Comparison of ENCODE assay signal across 1 cellular context in genomic region chr14:31880935-31881334, GRCh38.
A peak's percentile ranks its signal among the peaks of the same experiment; 100 is the strongest.
TF ChIP-seq lines count a peak whose summit lies in the region.

No MANE protein-coding gene starts in this region.

TF ChIP-seq in HepG2, 621 proteins besides CTCF, POLR2A, EP300 and RAD21 (continued from another document and continues in another):
- TF ChIP-seq, protein P1, sequence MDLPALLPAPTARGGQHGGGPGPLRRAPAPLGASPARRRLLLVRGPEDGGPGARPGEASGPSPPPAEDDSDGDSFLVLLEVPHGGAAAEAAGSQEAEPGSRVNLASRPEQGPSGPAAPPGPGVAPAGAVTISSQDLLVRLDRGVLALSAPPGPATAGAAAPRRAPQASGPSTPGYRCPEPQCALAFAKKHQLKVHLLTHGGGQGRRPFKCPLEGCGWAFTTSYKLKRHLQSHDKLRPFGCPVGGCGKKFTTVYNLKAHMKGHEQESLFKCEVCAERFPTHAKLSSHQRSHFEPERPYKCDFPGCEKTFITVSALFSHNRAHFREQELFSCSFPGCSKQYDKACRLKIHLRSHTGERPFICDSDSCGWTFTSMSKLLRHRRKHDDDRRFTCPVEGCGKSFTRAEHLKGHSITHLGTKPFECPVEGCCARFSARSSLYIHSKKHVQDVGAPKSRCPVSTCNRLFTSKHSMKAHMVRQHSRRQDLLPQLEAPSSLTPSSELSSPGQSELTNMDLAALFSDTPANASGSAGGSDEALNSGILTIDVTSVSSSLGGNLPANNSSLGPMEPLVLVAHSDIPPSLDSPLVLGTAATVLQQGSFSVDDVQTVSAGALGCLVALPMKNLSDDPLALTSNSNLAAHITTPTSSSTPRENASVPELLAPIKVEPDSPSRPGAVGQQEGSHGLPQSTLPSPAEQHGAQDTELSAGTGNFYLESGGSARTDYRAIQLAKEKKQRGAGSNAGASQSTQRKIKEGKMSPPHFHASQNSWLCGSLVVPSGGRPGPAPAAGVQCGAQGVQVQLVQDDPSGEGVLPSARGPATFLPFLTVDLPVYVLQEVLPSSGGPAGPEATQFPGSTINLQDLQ (CRISPR knock-in tag; IDR thresholded peaks at IDR 0.05), result no peak
- no peak for TF ChIP-seq ZNF75D (CRISPR knock-in tag; IDR thresholded peaks at IDR 0.05; ENCODE audit: borderline replicate concordance)
- no peak for TF ChIP-seq ZBTB25 (CRISPR knock-in tag; IDR thresholded peaks at IDR 0.05)
- TF ChIP-seq, protein P2, sequence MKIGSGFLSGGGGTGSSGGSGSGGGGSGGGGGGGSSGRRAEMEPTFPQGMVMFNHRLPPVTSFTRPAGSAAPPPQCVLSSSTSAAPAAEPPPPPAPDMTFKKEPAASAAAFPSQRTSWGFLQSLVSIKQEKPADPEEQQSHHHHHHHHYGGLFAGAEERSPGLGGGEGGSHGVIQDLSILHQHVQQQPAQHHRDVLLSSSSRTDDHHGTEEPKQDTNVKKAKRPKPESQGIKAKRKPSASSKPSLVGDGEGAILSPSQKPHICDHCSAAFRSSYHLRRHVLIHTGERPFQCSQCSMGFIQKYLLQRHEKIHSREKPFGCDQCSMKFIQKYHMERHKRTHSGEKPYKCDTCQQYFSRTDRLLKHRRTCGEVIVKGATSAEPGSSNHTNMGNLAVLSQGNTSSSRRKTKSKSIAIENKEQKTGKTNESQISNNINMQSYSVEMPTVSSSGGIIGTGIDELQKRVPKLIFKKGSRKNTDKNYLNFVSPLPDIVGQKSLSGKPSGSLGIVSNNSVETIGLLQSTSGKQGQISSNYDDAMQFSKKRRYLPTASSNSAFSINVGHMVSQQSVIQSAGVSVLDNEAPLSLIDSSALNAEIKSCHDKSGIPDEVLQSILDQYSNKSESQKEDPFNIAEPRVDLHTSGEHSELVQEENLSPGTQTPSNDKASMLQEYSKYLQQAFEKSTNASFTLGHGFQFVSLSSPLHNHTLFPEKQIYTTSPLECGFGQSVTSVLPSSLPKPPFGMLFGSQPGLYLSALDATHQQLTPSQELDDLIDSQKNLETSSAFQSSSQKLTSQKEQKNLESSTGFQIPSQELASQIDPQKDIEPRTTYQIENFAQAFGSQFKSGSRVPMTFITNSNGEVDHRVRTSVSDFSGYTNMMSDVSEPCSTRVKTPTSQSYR (CRISPR knock-in tag; IDR thresholded peaks at IDR 0.05; ENCODE audit: borderline replicate concordance), result no peak
- TF ChIP-seq ARNTL (CRISPR knock-in tag; IDR thresholded peaks at IDR 0.05), result no peak
- no peak for TF ChIP-seq NONO (IDR thresholded peaks at IDR 0.05)
- no peak for TF ChIP-seq NONO (CRISPR knock-in tag; conservative IDR thresholded peaks at IDR 0.05)
- TF ChIP-seq POLR2G (IDR thresholded peaks at IDR 0.05; ENCODE audit: low read depth, low read length), result no peak
- no peak for TF ChIP-seq ZNF770 (CRISPR knock-in tag; IDR thresholded peaks at IDR 0.05)
- TF ChIP-seq, protein P3, sequence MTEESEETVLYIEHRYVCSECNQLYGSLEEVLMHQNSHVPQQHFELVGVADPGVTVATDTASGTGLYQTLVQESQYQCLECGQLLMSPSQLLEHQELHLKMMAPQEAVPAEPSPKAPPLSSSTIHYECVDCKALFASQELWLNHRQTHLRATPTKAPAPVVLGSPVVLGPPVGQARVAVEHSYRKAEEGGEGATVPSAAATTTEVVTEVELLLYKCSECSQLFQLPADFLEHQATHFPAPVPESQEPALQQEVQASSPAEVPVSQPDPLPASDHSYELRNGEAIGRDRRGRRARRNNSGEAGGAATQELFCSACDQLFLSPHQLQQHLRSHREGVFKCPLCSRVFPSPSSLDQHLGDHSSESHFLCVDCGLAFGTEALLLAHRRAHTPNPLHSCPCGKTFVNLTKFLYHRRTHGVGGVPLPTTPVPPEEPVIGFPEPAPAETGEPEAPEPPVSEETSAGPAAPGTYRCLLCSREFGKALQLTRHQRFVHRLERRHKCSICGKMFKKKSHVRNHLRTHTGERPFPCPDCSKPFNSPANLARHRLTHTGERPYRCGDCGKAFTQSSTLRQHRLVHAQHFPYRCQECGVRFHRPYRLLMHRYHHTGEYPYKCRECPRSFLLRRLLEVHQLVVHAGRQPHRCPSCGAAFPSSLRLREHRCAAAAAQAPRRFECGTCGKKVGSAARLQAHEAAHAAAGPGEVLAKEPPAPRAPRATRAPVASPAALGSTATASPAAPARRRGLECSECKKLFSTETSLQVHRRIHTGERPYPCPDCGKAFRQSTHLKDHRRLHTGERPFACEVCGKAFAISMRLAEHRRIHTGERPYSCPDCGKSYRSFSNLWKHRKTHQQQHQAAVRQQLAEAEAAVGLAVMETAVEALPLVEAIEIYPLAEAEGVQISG (CRISPR knock-in tag; IDR thresholded peaks at IDR 0.05), result no peak
- TF ChIP-seq, protein P4, sequence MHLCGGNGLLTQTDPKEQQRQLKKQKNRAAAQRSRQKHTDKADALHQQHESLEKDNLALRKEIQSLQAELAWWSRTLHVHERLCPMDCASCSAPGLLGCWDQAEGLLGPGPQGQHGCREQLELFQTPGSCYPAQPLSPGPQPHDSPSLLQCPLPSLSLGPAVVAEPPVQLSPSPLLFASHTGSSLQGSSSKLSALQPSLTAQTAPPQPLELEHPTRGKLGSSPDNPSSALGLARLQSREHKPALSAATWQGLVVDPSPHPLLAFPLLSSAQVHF (CRISPR knock-in tag; IDR thresholded peaks at IDR 0.05), result no peak
- no peak for TF ChIP-seq BORCS8-MEF2B (CRISPR knock-in tag; IDR thresholded peaks at IDR 0.05)
- TF ChIP-seq KMT2B (CRISPR knock-in tag; IDR thresholded peaks at IDR 0.05), result no peak
- 0 out of 2 replicates have a peak, but pooled peaks have one; percentile 10 for TF ChIP-seq MAFF (IDR thresholded peaks at IDR 0.05; ENCODE audit: low read depth, low read length)
- no peak for TF ChIP-seq RAD51 (IDR thresholded peaks at IDR 0.05; ENCODE audit: borderline replicate concordance)
- TF ChIP-seq ZNF468 (CRISPR knock-in tag; IDR thresholded peaks at IDR 0.05), result no peak
- no peak for TF ChIP-seq HNF4A (CRISPR knock-in tag; IDR thresholded peaks at IDR 0.05)
- TF ChIP-seq SKI (IDR thresholded peaks at IDR 0.05; ENCODE audit: partially characterized antibody), result peak; percentile 39
- TF ChIP-seq ZNF367 (CRISPR knock-in tag; IDR thresholded peaks at IDR 0.05; ENCODE audit: borderline replicate concordance), result no peak
- no peak for TF ChIP-seq ZNF142 (CRISPR knock-in tag; IDR thresholded peaks at IDR 0.05)
- TF ChIP-seq SOX13 (IDR thresholded peaks at IDR 0.05), result no peak
- TF ChIP-seq SOX13 (CRISPR knock-in tag; conservative IDR thresholded peaks at IDR 0.05 in 1 of 2, IDR thresholded peaks at IDR 0.05 in 1 of 2), result no peak
- no peak for TF ChIP-seq NFE2 (CRISPR knock-in tag; IDR thresholded peaks at IDR 0.05)
- TF ChIP-seq, protein P5, sequence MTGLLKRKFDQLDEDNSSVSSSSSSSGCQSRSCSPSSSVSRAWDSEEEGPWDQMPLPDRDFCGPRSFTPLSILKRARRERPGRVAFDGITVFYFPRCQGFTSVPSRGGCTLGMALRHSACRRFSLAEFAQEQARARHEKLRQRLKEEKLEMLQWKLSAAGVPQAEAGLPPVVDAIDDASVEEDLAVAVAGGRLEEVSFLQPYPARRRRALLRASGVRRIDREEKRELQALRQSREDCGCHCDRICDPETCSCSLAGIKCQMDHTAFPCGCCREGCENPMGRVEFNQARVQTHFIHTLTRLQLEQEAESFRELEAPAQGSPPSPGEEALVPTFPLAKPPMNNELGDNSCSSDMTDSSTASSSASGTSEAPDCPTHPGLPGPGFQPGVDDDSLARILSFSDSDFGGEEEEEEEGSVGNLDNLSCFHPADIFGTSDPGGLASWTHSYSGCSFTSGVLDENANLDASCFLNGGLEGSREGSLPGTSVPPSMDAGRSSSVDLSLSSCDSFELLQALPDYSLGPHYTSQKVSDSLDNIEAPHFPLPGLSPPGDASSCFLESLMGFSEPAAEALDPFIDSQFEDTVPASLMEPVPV (CRISPR knock-in tag; IDR thresholded peaks at IDR 0.05), result no peak
